ENCODE assay signal across 37 cellular contexts in genomic region chr6:133057352-133057751, GRCh38.
"Had no signal": no experiment of that assay in that cellular context is flagged by ENCODE, and none has a peak within 500 bp of the region (broad histone marks: within the 10 kb centered on the region; RNA-seq: fewer than 3 reads in every experiment).

No MANE protein-coding gene starts in this region.

- H3K36me3 Mint-ChIP-seq: activated CD8-positive, alpha-beta memory T cell treated with anti-CD3 and anti-CD28 coated beads, Interleukin-2, amount 10 ng/mL, durations not matched to agents 7 days and 5 days; activated naive CD4-positive, alpha-beta T cell treated with anti-CD3 and anti-CD28 coated beads, Interleukin-2, amount 10 ng/mL, durations not matched to agents 7 days and 5 days; activated naive CD8-positive, alpha-beta T cell; brain had no signal

- H3K4me1 Mint-ChIP-seq: activated CD4-positive, alpha-beta memory T cell treated with anti-CD3 and anti-CD28 coated beads, Interleukin-2, amount 10 ng/mL, durations not matched to agents 7 days and 5 days; activated CD8-positive, alpha-beta memory T cell treated with anti-CD3 and anti-CD28 coated beads, Interleukin-2, amount 10 ng/mL, durations not matched to agents 7 days and 5 days; activated naive CD4-positive, alpha-beta T cell treated with anti-CD3 and anti-CD28 coated beads, Interleukin-2, amount 10 ng/mL, durations not matched to agents 7 days and 5 days; activated naive CD8-positive, alpha-beta T cell treated with anti-CD3 and anti-CD28 coated beads, Interleukin-2, amount 50 U/mL, for 24 hours; central memory CD8-positive, alpha-beta T cell had no signal

- H3K27ac Mint-ChIP-seq: activated CD4-positive, alpha-beta memory T cell treated with anti-CD3 and anti-CD28 coated beads, Interleukin-2, amount 10 ng/mL, durations not matched to agents 7 days and 5 days; activated CD8-positive, alpha-beta memory T cell treated with anti-CD3 and anti-CD28 coated beads, Interleukin-2, amount 10 ng/mL, durations not matched to agents 7 days and 5 days; activated naive CD4-positive, alpha-beta T cell treated with anti-CD3 and anti-CD28 coated beads, Interleukin-2, amount 10 ng/mL, durations not matched to agents 7 days and 5 days; activated naive CD8-positive, alpha-beta T cell; activated naive CD8-positive, alpha-beta T cell treated with anti-CD3 and anti-CD28 coated beads, Interleukin-2, amount 50 U/mL, for 24 hours; brain had no signal

- H3K36me3 ChIP-seq: MG63, Peyer's patch had no signal

- H3K4me3 Mint-ChIP-seq: activated CD4-positive, alpha-beta memory T cell treated with anti-CD3 and anti-CD28 coated beads, Interleukin-2, amount 10 ng/mL, durations not matched to agents 7 days and 5 days; activated CD8-positive, alpha-beta memory T cell treated with anti-CD3 and anti-CD28 coated beads, Interleukin-2, amount 10 ng/mL, durations not matched to agents 7 days and 5 days; activated naive CD4-positive, alpha-beta T cell treated with anti-CD3 and anti-CD28 coated beads, Interleukin-2, amount 10 ng/mL, durations not matched to agents 7 days and 5 days; activated naive CD8-positive, alpha-beta T cell; activated naive CD8-positive, alpha-beta T cell treated with anti-CD3 and anti-CD28 coated beads, Interleukin-2, amount 50 U/mL, for 24 hours; brain; central memory CD8-positive, alpha-beta T cell had no signal

- H3K9me3 ChIP-seq: MG63, Peyer's patch had no signal

- H3K27me3 ChIP-seq: MG63, Peyer's patch had no signal

- H3K4me3 ChIP-seq: MG63, Peyer's patch had no signal

- H3K4me1 ChIP-seq: Peyer's patch had no signal

- DNase-seq: activated CD4-positive, alpha-beta memory T cell treated with anti-CD3 and anti-CD28 coated beads, Interleukin-2, amount 10 ng/mL, durations not matched to agents 7 days and 5 days; activated CD4-positive, alpha-beta T cell treated with anti-CD3 and anti-CD28 coated beads for 1 hour; activated CD4-positive, alpha-beta T cell treated with anti-CD3 and anti-CD28 coated beads for 48 hours; activated CD4-positive, CD25-positive, alpha-beta regulatory T cell; activated CD8-positive, alpha-beta memory T cell treated with anti-CD3 and anti-CD28 coated beads for 24 hours; activated CD8-positive, alpha-beta memory T cell treated with anti-CD3 and anti-CD28 coated beads, Interleukin-2, amount 10 ng/mL, durations not matched to agents 7 days and 5 days; activated CD8-positive, alpha-beta memory T cell treated with anti-CD3 and anti-CD28 coated beads, Interleukin-2, amount 50 U/mL, for 48 hours; activated effector memory CD4-positive, alpha-beta T cell treated with Interleukin-2 at 50 U/mL for 16 hours; activated naive CD4-positive, alpha-beta T cell treated with anti-CD3 and anti-CD28 coated beads, Interleukin-2, amount 10 ng/mL, durations not matched to agents 7 days and 5 days; activated naive CD8-positive, alpha-beta T cell treated with anti-CD3 and anti-CD28 coated beads, Interleukin-2, amount 50 U/mL, for 24 hours; activated T-cell treated with anti-CD3 and anti-CD28 coated beads, Interleukin-2, amount 50 U/mL, for 48 hours; anterior cingulate cortex; Kasumi-1; KG1; MG63; MV-4-11; NCI-H1092; NCI-H1436 treated with DMSO at 0.1 percent for 48 hours; NCI-H1694 treated with DMSO at 0.1 percent for 48 hours; NCI-H2029 treated with DMSO at 0.1 percent for 48 hours; NCI-H2107; NCI-H2171; NCI-H510A; NCI-H526; NCI-H748 treated with DMSO at 0.1 percent for 48 hours; NK-92 treated with Interleukin-12 subunit alpha and Interleukin-12 subunit beta, amount 100 ng/mL, for 24 hours; PC-3; Peyer's patch; RPMI8226; SW 1271; T-helper 1 cell; T-helper 2 cell; T-helper 9 cell had no signal

- H3K27ac ChIP-seq: Peyer's patch, VCaP had no signal

- H3K27me3 Mint-ChIP-seq: activated CD4-positive, alpha-beta memory T cell treated with anti-CD3 and anti-CD28 coated beads, Interleukin-2, amount 10 ng/mL, durations not matched to agents 7 days and 5 days; activated naive CD8-positive, alpha-beta T cell; activated naive CD8-positive, alpha-beta T cell treated with anti-CD3 and anti-CD28 coated beads, Interleukin-2, amount 50 U/mL, for 24 hours; central memory CD8-positive, alpha-beta T cell had no signal

- ATAC-seq: activated CD8-positive, alpha-beta memory T cell treated with anti-CD3 and anti-CD28 coated beads, Interleukin-2, amount 10 ng/mL, durations not matched to agents 7 days and 5 days; activated naive CD8-positive, alpha-beta T cell treated with anti-CD3 and anti-CD28 coated beads, Interleukin-2, amount 50 U/mL, for 24 hours; PC-3 had no signal

- H3K9me3 Mint-ChIP-seq: activated CD4-positive, alpha-beta memory T cell treated with anti-CD3 and anti-CD28 coated beads, Interleukin-2, amount 10 ng/mL, durations not matched to agents 7 days and 5 days; activated naive CD4-positive, alpha-beta T cell treated with anti-CD3 and anti-CD28 coated beads, Interleukin-2, amount 10 ng/mL, durations not matched to agents 7 days and 5 days; activated naive CD8-positive, alpha-beta T cell treated with anti-CD3 and anti-CD28 coated beads, Interleukin-2, amount 50 U/mL, for 24 hours; central memory CD8-positive, alpha-beta T cell had no signal
